ENCODE assay signal across 8 cellular contexts in the genomic region with DNA sequence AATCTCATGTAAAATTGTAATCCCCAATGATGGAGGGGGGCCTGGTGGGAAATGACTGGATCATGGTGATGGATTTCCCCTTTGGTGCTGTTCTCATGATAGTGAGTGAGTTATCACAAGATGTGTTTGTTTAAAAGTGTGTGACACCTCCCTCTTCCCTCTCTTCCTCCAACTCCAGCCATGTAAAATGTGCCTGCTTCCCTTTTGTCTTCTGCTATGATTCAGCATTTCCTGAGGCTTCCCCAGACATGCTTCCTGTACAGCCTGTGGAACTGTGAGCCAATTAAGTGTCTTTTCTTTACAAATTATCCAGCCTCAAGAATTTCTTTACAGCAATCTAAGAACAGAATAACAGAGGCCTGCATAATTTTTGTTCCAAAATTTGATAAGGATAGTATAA.
A peak's percentile ranks its signal among the peaks of the same experiment; 100 is the strongest.
DNase-seq lines count a peak whose midpoint lies in the region; ATAC-seq and TF ChIP-seq lines count a peak whose summit lies in the region.

No MANE protein-coding gene starts in this region.

- no peaks in the 10 kb centered on the region for H4K20me1 ChIP-seq in SK-N-SH (ENCODE audit: insufficient read depth)

- peak in 1 of 4 donors; percentile 55 for ATAC-seq in psoas muscle
- ATAC-seq in GM19455 (IDR thresholded peaks at IDR 0.05; ENCODE audit: unreplicated experiment) = no peak
- ATAC-seq in GM21528 (IDR thresholded peaks at IDR 0.05; ENCODE audit: low FRiP score, unreplicated experiment) = no peak

- H3K79me2 ChIP-seq in SK-N-SH (ENCODE audit: insufficient read depth) = peaks cover 50% of the 10 kb centered on the region

- H3K9me3 ChIP-seq in SK-N-SH = no peaks in the 10 kb centered on the region
- no peaks in the 10 kb centered on the region for H3K9me3 ChIP-seq in psoas muscle

- H2AFZ ChIP-seq in SK-N-SH (ENCODE audit: low read depth) = peak overlapping the region; percentile 67; the same call in 1 of the 2 replicates

- DNase-seq in H4 (ENCODE audit: low spot score) (peak; percentile 52), SK-N-SH (no peak), fibroblast of pulmonary artery (ENCODE audit: low read depth) (peak; percentile 89), psoas muscle (no peak), NCI-H187 treated with DMSO at 0.1 percent for 48 hours (lab: John Stamatoyannopoulos, UW) (no peak), hepatic stellate cell (ENCODE audit: low spot score) (no peak)

- H3K9ac ChIP-seq in SK-N-SH = no peak overlapping the region; the same call in 1 of the 2 replicates

- H3K36me3 ChIP-seq in SK-N-SH (replicated peaks in 1 of 2; ENCODE audit: control insufficient read depth in 1 of 2, insufficient read depth in 2 of 2, low read length in 1 of 2) = no peaks in the 10 kb centered on the region
- no peaks in the 10 kb centered on the region for H3K36me3 ChIP-seq in psoas muscle (ENCODE audit: insufficient read depth in 1 of 2, low read depth in 1 of 2)

- no peaks in the 10 kb centered on the region for H3K27me3 ChIP-seq in SK-N-SH (ENCODE audit: insufficient read depth)
- no peaks in the 10 kb centered on the region for H3K27me3 ChIP-seq in psoas muscle (ENCODE audit: insufficient read depth in 3 of 3, low read length in 2 of 3)

- no peak overlapping the region for H3K4me3 ChIP-seq in SK-N-SH (ENCODE audit: low read depth in 2 of 2, low read length in 1 of 2)
- no peak overlapping the region for H3K4me3 ChIP-seq in fibroblast of pulmonary artery (replicated peaks; ENCODE audit: low read depth, low read length)
- no peak overlapping the region for H3K4me3 ChIP-seq in psoas muscle

- intact Hi-C loops in psoas muscle (cut with DNase I) = no loop called here

- H3K4me2 ChIP-seq in SK-N-SH = no peak overlapping the region

- H3K4me1 ChIP-seq in SK-N-SH (ENCODE audit: control insufficient read depth in 1 of 2, insufficient read depth in 2 of 2, low read depth in 1 of 2, low read length in 1 of 2) (peaks cover 0 to 16% of the 10 kb centered on the region in 2 experiments; a peak in 2 of 4 replicates), psoas muscle (peaks cover 10% of the 10 kb centered on the region)

- CTCF ChIA-PET in SK-N-SH (lab: Yijun Ruan, JAX) = no interaction called here

- H3K27ac ChIP-seq in SK-N-SH (ENCODE audit: low read depth in 2 of 2, low read length in 1 of 2) (peak overlapping the region; percentile 53 to 67), psoas muscle (peak overlapping the region; percentile 31)

- peaks cover 16% of the 10 kb centered on the region for H3F3A ChIP-seq in SK-N-SH (replicated peaks; ENCODE audit: insufficient read depth)

- TF ChIP-seq CTCF in SK-N-SH (IDR thresholded peaks at IDR 0.05) = no peak
- no peak for TF ChIP-seq CTCF in fibroblast of pulmonary artery (IDR thresholded peaks at IDR 0.05; ENCODE audit: low read length, missing control alignments)
- no peak for TF ChIP-seq CTCF in psoas muscle (IDR thresholded peaks at IDR 0.05)

- no peaks in the 10 kb centered on the region for H3K9me2 ChIP-seq in SK-N-SH

- no peak for TF ChIP-seq RAD21 in SK-N-SH (IDR thresholded peaks at IDR 0.05; ENCODE audit: low read length)

- TF ChIP-seq EP300 in SK-N-SH (IDR thresholded peaks at IDR 0.05; ENCODE audit: borderline replicate concordance in 1 of 2, low read depth in 1 of 2, low read length in 1 of 2) = no peak

- POLR2A ChIA-PET in SK-N-SH (lab: Yijun Ruan, JAX) = no interaction called here

TF ChIP-seq in SK-N-SH, 30 proteins besides CTCF, POLR2A, EP300 and RAD21:
- no peak for TF ChIP-seq REST (IDR thresholded peaks at IDR 0.05; ENCODE audit: low read depth, low read length)
- TF ChIP-seq NFIC (IDR thresholded peaks at IDR 0.05; ENCODE audit: borderline replicate concordance) = no peak
- TF ChIP-seq MAX (IDR thresholded peaks at IDR 0.05; ENCODE audit: low read depth) = peak; percentile 39; the same call in 1 of the 2 replicates
- 0 out of 2 replicates have a peak, but pooled peaks have one; percentile 6 for TF ChIP-seq FOSL2 (IDR thresholded peaks at IDR 0.05; ENCODE audit: borderline replicate concordance, low read depth)
- no peak for TF ChIP-seq SMC3 (IDR thresholded peaks at IDR 0.05; ENCODE audit: low read depth, low read length)
- TF ChIP-seq EZH2phosphoT487 (IDR thresholded peaks at IDR 0.05; ENCODE audit: borderline replicate concordance, low read depth) = no peak
- TF ChIP-seq FOXM1 (IDR thresholded peaks at IDR 0.05; ENCODE audit: low read depth) = no peak
- TF ChIP-seq MEF2A (IDR thresholded peaks at IDR 0.05; ENCODE audit: borderline replicate concordance, low read depth) = no peak
- no peak for TF ChIP-seq CHD2 (IDR thresholded peaks at IDR 0.05; ENCODE audit: low read length, partially characterized antibody)

Comparison
In these comparisons a context has a peak if more than half of its experiments do, and no peak if none do; other contexts are left out.
1. DNase-seq: peak in H4 (single experiment) and fibroblast of pulmonary artery (single experiment); none in SK-N-SH (single experiment), psoas muscle (0 of 2), NCI-H187 treated with DMSO at 0.1 percent for 48 hours (single experiment) and hepatic stellate cell (single experiment).